1 cellular context compared by ENCODE assay signal in genomic region chr11:46294365-46295309, GRCh38.
TF ChIP-seq lines count a peak whose summit lies in the region.

No MANE protein-coding gene starts in this region.

TF ChIP-seq in GM23338, 12 proteins besides CTCF, POLR2A, EP300 and RAD21 (continued from another document):
- TF ChIP-seq REST (IDR thresholded peaks at IDR 0.05; ENCODE audit: unreplicated experiment) (no peak), EZH2phosphoT487 (IDR thresholded peaks at IDR 0.05; ENCODE audit: unreplicated experiment) (no peak), ETS1 (IDR thresholded peaks at IDR 0.05) (no peak)
